In genomic region chr5:180013660-180014059, GRCh38 we compare ENCODE assay signal across 21 cellular contexts. TPM values are rescaled to one million over a fixed set of nuclear protein-coding genes. Genes with fewer than 3 reads are reported as not detected.
A peak's percentile ranks its signal among the peaks of the same experiment; 100 is the strongest.
DNase-seq lines count a peak whose midpoint lies in the region; TF ChIP-seq lines count a peak whose summit lies in the region.
"Had no signal": no experiment of that assay in that cellular context is flagged by ENCODE, and none has a peak within 500 bp of the region (broad histone marks: within the 10 kb centered on the region; RNA-seq: fewer than 3 reads in every experiment).

No MANE protein-coding gene starts in this region.

- H3K9me3 Mint-ChIP-seq in brain (peaks cover 0 to 31% (median 17%) of the 10 kb centered on the region in 5 experiments), endothelial cell (ENCODE audit: unreplicated experiment) (no peaks in the 10 kb centered on the region), nephron progenitor cell (peaks cover 10% of the 10 kb centered on the region)
- H3K9me3 Mint-ChIP-seq: CD4-positive, alpha-beta memory T cell; CD4-positive, CD25-positive, alpha-beta regulatory T cell; CD8-positive, alpha-beta memory T cell had no signal

- H3K4me3 Mint-ChIP-seq in brain (no peak overlapping the region), endothelial cell (ENCODE audit: unreplicated experiment) (no peak overlapping the region), nephron progenitor cell (no peak overlapping the region)
- H3K4me3 Mint-ChIP-seq: CD14-positive monocyte; CD4-positive, alpha-beta memory T cell; CD4-positive, CD25-positive, alpha-beta regulatory T cell; CD8-positive, alpha-beta memory T cell had no signal

- no peak for DNase-seq in endothelial cell (ENCODE audit: low spot score)
- no peak for DNase-seq in nephron progenitor cell
- no peak for DNase-seq in islet precursor cell
- no peak for DNase-seq in central memory CD4-positive, alpha-beta T cell
- DNase-seq: 8988T; ACHN; BE2C; C1 segment of cervical spinal cord; CD4-positive, alpha-beta memory T cell; CD4-positive, CD25-positive, alpha-beta regulatory T cell; CD8-positive, alpha-beta memory T cell; COR-L47; DMS 273 treated with DMSO at 0.1 percent for 48 hours; DMS153; DMS53; DMS79; DND-41; EL; GDM1 had no signal

- no peak for TF ChIP-seq CTCF in brain (conservative IDR thresholded peaks at IDR 0.05)
- TF ChIP-seq CTCF in endothelial cell (IDR thresholded peaks at IDR 0.05; ENCODE audit: unreplicated experiment) = no peak
- TF ChIP-seq CTCF in nephron progenitor cell (IDR thresholded peaks at IDR 0.05) = no peak

- H3K4me1 Mint-ChIP-seq in brain = peaks cover 15% of the 10 kb centered on the region
- H3K4me1 Mint-ChIP-seq in endothelial cell (ENCODE audit: unreplicated experiment) = peaks cover 47% of the 10 kb centered on the region
- peaks cover under 1% of the 10 kb centered on the region for H3K4me1 Mint-ChIP-seq in nephron progenitor cell
- H3K4me1 Mint-ChIP-seq: CD4-positive, alpha-beta memory T cell; CD4-positive, CD25-positive, alpha-beta regulatory T cell; CD8-positive, alpha-beta memory T cell had no signal

- no peaks in the 10 kb centered on the region for H3K27me3 Mint-ChIP-seq in brain
- peaks cover 4% of the 10 kb centered on the region for H3K27me3 Mint-ChIP-seq in endothelial cell (ENCODE audit: unreplicated experiment)
- H3K27me3 Mint-ChIP-seq in nephron progenitor cell (ENCODE audit: low read depth, poor library complexity) = peaks cover 3% of the 10 kb centered on the region
- H3K27me3 Mint-ChIP-seq: CD4-positive, alpha-beta memory T cell; CD8-positive, alpha-beta memory T cell had no signal

- H3K27ac Mint-ChIP-seq in brain (peak overlapping the region in 3 of 5 experiments; percentile 13 to 67 (median 59)), endothelial cell (ENCODE audit: unreplicated experiment) (peak overlapping the region; percentile 52), nephron progenitor cell (peak overlapping the region; percentile 36)
- H3K27ac Mint-ChIP-seq: CD4-positive, alpha-beta memory T cell; CD4-positive, CD25-positive, alpha-beta regulatory T cell; CD8-positive, alpha-beta memory T cell had no signal

- H3K36me3 Mint-ChIP-seq in brain (peaks cover 94% of the 10 kb centered on the region), endothelial cell (ENCODE audit: low read depth, unreplicated experiment) (peaks cover 11% of the 10 kb centered on the region), nephron progenitor cell (ENCODE audit: low read depth) (peaks cover 73% of the 10 kb centered on the region)

RNA-seq across cellular contexts. Expression of gene RNF130, which starts 57.9 kb away (rescaled TPM):
- polyA plus RNA-seq in brain (ENCODE audit: insufficient read depth, low read depth, low replicate concordance) = 96.7 TPM
- total RNA-seq in endothelial cell (ENCODE audit: unreplicated experiment) = 67.3 TPM
